In the genomic region with DNA sequence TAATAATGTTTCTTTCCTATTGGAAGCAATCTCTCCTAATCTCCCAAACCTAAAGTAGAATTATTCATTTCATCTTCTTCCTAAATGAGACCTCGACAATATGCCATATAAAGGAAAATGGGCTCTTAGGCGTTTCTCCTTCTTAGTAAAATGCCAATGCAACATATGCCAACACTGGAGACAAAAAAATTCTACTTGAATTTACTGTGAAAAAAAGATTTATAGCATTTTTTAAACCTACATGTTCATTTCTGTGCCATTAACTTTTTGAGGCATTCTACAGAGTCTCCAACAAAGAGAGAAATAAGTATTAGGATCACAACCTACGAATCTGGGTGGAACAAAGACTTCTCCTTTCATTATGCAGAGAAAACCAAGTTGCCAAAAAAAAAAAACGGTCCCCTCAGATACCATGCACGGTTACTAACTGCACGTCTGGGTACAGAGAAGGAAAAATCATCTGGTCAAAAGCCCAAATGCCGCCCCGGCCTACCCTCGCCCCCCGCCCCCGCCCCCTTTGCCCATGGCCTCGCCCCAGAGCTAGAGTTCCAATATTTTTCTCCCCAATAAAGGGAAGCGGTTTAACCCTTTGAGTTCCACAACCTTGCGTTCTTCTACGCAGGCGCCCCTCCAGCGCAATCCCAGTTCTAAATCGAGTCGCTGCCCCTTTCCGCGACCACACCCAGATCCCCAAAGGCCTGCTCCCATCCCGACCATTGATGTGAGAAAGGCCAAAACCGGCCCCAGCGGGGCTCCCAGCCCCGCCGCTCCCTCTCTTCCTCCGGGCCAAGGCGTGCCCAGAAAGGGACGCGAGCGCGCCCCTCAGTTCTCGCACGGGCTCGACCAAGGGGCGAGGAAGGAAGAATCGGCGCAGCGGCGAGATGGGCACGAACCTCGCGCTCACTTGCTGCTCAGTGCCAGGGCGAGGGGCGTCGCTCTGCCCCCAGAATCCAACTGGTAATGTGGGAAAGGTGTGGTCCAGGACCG, we compare ENCODE assay signal across 8 cellular contexts. TPM values are rescaled to one million over a fixed set of nuclear protein-coding genes. Genes with fewer than 3 reads are reported as not detected.
DNase-seq lines count a peak whose midpoint lies in the region; ATAC-seq and TF ChIP-seq lines count a peak whose summit lies in the region.

No MANE protein-coding gene starts in this region.

- peak overlapping the region; percentile 92 to 97 (median 95) for H3K27ac Mint-ChIP-seq in brain

- CTCF ChIA-PET in PC-9 (lab: Charles Lee), result interaction anchor here (0.6 to 0.7 kb wide), 2 partner anchors 11 to 13 kb away, joined by 3 to 4 read pairs; no protein-coding TSS in a partner anchor

- no peak for DNase-seq in AG09309 (ENCODE audit: low read depth)
- peak; percentile 6 to 22 for DNase-seq in PC-9
- DNase-seq in sigmoid colon, result no peak
- no peak for DNase-seq in NCI-H510A treated with DMSO at 0.1 percent for 48 hours (lab: John Stamatoyannopoulos, UW)

- H3K79me2 ChIP-seq in PC-9 (ENCODE audit: low read depth), result peaks cover 15% of the 10 kb centered on the region

- H3K9me3 Mint-ChIP-seq in brain, result peaks cover 0 to 5% (median 3%) of the 10 kb centered on the region in 5 experiments

- no peak for TF ChIP-seq EP300 in sigmoid colon (IDR thresholded peaks at IDR 0.05)

- H3K36me3 Mint-ChIP-seq in brain, result peaks cover 19% of the 10 kb centered on the region

- intact Hi-C loops in PC-9 (cut with micrococcal nuclease; ENCODE audit: unreplicated experiment), result loop anchor here (5.0 kb wide), 1 partner anchor 221 kb away; no protein-coding TSS in a partner anchor
- intact Hi-C loops in sigmoid colon (cut with DNase I), result loop anchor here (2.0 to 5.0 kb wide), 3 partner anchors 32 to 79 kb away; a partner anchor contains a TSS

- 3% methylated on average over 47 of the region's 47 CpGs for WGBS in sigmoid colon, 2 donors

- H3K9ac ChIP-seq in iPS-18a (ENCODE audit: low read length), result peak overlapping the region; percentile 36

- peaks cover 5% of the 10 kb centered on the region; the same call in 1 of the 2 replicates for H3F3A ChIP-seq in PC-9 (ENCODE audit: insufficient read depth, low read depth)

- H3K9me3 ChIP-seq in PC-9 (ENCODE audit: insufficient read depth, low read depth) (no peaks in the 10 kb centered on the region), iPS-18a (ENCODE audit: control insufficient read depth, low read depth, low read length) (no peaks in the 10 kb centered on the region), sigmoid colon (no peaks in the 10 kb centered on the region)

- ATAC-seq in GM18520 (IDR thresholded peaks at IDR 0.05; ENCODE audit: unreplicated experiment) (peak; percentile 9), HG03064 (IDR thresholded peaks at IDR 0.05; ENCODE audit: low read depth, unreplicated experiment) (peak; percentile 25)

- H3K4me1 Mint-ChIP-seq in brain, result peaks cover 40% of the 10 kb centered on the region

- peaks cover 16% of the 10 kb centered on the region for H3K4me1 ChIP-seq in PC-9 (replicated peaks; ENCODE audit: insufficient read depth)
- peaks cover 10% of the 10 kb centered on the region for H3K4me1 ChIP-seq in iPS-18a (ENCODE audit: control insufficient read depth, low read depth, low read length)
- peaks cover 0 to 18% (median 13%) of the 10 kb centered on the region in 4 donors for H3K4me1 ChIP-seq in sigmoid colon

- no peaks in the 10 kb centered on the region for H3K27me3 ChIP-seq in PC-9 (ENCODE audit: insufficient read depth, low read depth)
- no peaks in the 10 kb centered on the region for H3K27me3 ChIP-seq in iPS-18a (ENCODE audit: control insufficient read depth, insufficient read depth, low read length)
- H3K27me3 ChIP-seq in sigmoid colon, result no peaks in the 10 kb centered on the region

- no peaks in the 10 kb centered on the region for H3K9me2 ChIP-seq in PC-9 (ENCODE audit: insufficient read depth)

- POLR2A ChIA-PET in PC-9 (lab: Charles Lee; ENCODE audit: unreplicated experiment), result no interaction called here

- peak overlapping the region; percentile 82 for H3K4me2 ChIP-seq in PC-9

- peak overlapping the region; percentile 96 for H2AFZ ChIP-seq in PC-9

- H4K20me1 ChIP-seq in PC-9 (ENCODE audit: insufficient read depth), result no peaks in the 10 kb centered on the region

- H3K4me3 Mint-ChIP-seq in brain, result peak overlapping the region; percentile 89 to 93 (median 91)

- H3K27ac ChIP-seq in PC-9 (no peak overlapping the region), iPS-18a (ENCODE audit: low read length) (no peak overlapping the region), sigmoid colon (peak overlapping the region; percentile 87 to 93 (median 91))

- TF ChIP-seq POLR2A in sigmoid colon (IDR thresholded peaks at IDR 0.05), result no peak

- H3K36me3 ChIP-seq in PC-9 (ENCODE audit: low read depth), result no peaks in the 10 kb centered on the region
- H3K36me3 ChIP-seq in iPS-18a (ENCODE audit: control insufficient read depth, low read depth, low read length), result no peaks in the 10 kb centered on the region
- no peaks in the 10 kb centered on the region for H3K36me3 ChIP-seq in sigmoid colon

- TSS peak; percentile 43 for BruUV-seq in PC-9 (replicated peaks; lab: Mats Ljungman, UMichigan)

- H3K4me3 ChIP-seq in AG09309 (ENCODE audit: control insufficient read depth, low read depth, low read length) (peak overlapping the region; percentile 100), PC-9 (peak overlapping the region; percentile 76), iPS-18a (ENCODE audit: low read length) (peak overlapping the region; percentile 64), sigmoid colon (peak overlapping the region; percentile 81 to 100 (median 99))

- TF ChIP-seq CTCF in AG09309 (IDR thresholded peaks at IDR 0.05; ENCODE audit: control insufficient read depth, insufficient read depth, low read depth, low read length, missing control alignments), result no peak
- no peak for TF ChIP-seq CTCF in PC-9 (conservative IDR thresholded peaks at IDR 0.05)
- no peak for TF ChIP-seq CTCF in brain (conservative IDR thresholded peaks at IDR 0.05)
- TF ChIP-seq CTCF in sigmoid colon (IDR thresholded peaks at IDR 0.05), result no peak

- H3K27me3 Mint-ChIP-seq in brain, result peaks cover 11% of the 10 kb centered on the region

RNA-seq across cellular contexts. Expression of a gene that starts 1.0 kb away (rescaled TPM):
- 6.4 and 8.3 TPM in 2 replicates for total RNA-seq in PC-9 (2021)
- 26.0 TPM for polyA plus RNA-seq in brain (ENCODE audit: insufficient read depth, low read depth, low replicate concordance)
- 10 to 100 TPM; 16.0 to 34.3 (median 24.0) TPM for total RNA-seq in sigmoid colon
- polyA plus RNA-seq in sigmoid colon, result 1 to 10 TPM; 3.7 to 4.6 (median 4.2) TPM

RNA-seq across cellular contexts. Expression of a gene that starts 34.9 kb away (rescaled TPM):
- 23.2 and 30.1 TPM in 2 replicates for total RNA-seq in PC-9 (2021)
- polyA plus RNA-seq in brain (ENCODE audit: insufficient read depth, low read depth, low replicate concordance), result 27.5 TPM
- 10 to 100 TPM; 19.9 to 44.6 (median 39.0) TPM for total RNA-seq in sigmoid colon
- polyA plus RNA-seq in sigmoid colon, result 10 to 100 TPM; 36.5 to 78.8 (median 52.9) TPM

RNA-seq across cellular contexts. Expression of a gene that starts 49.6 kb away (rescaled TPM):
- total RNA-seq in PC-9 (2021) (19.2 and 23.6 TPM in 2 replicates), sigmoid colon (10 to 100 TPM; 21.9 to 33.2 (median 26.8) TPM)
- polyA plus RNA-seq in brain (ENCODE audit: insufficient read depth, low read depth, low replicate concordance) (21.1 TPM), sigmoid colon (10 to 100 TPM; 16.2 to 22.7 (median 21.6) TPM)

Comparison
In these comparisons a context has a peak if more than half of its experiments do, and no peak if none do; other contexts are left out.
1. DNase-seq: peak in PC-9 (2 of 2); none in AG09309 (single experiment), sigmoid colon (single experiment) and NCI-H510A treated with DMSO at 0.1 percent for 48 hours (single experiment).
2. H3K27ac ChIP-seq: peak in sigmoid colon (4 of 4); none in PC-9 (single experiment) and iPS-18a (single experiment).
3. Peak in every context shown above with its lines, with median percentiles within 50 percentile points of each other: H3K4me3 ChIP-seq.